Comparison of ENCODE assay signal across 8 cellular contexts in genomic region chr16:19179890-19180490, GRCh38. TPM values are rescaled to one million over a fixed set of nuclear protein-coding genes. Genes with fewer than 3 reads are reported as not detected.
DNase-seq lines count a peak whose midpoint lies in the region; TF ChIP-seq lines count a peak whose summit lies in the region.

No MANE protein-coding gene starts in this region.

- H3K79me2 ChIP-seq in PC-9 (ENCODE audit: low read depth), result no peaks in the 10 kb centered on the region

- CTCF ChIA-PET in PC-9 (lab: Charles Lee), result interaction anchor here (0.6 to 1.2 kb wide), 11 partner anchors 9 to 404 kb away, joined by 3 to 5 read pairs (median 3); no protein-coding TSS in a partner anchor

- no TSS peak for BruUV-seq in PC-9 (replicated peaks; lab: Mats Ljungman, UMichigan)

- H3K36me3 ChIP-seq in PC-9 (ENCODE audit: low read depth), result peaks cover 12% of the 10 kb centered on the region; the same call in 1 of the 2 replicates

- intact Hi-C loops in PC-9 (cut with micrococcal nuclease; ENCODE audit: unreplicated experiment), result loop anchor here (1.0 to 5.0 kb wide), 3 partner anchors 94 to 342 kb away; partner anchors contain the start of genes CCP110 and GDE1

- H3K27ac ChIP-seq in PC-9, result no peak overlapping the region

- no peaks in the 10 kb centered on the region for H3K9me3 ChIP-seq in PC-9 (ENCODE audit: insufficient read depth, low read depth)

- H3K4me2 ChIP-seq in PC-9, result no peak overlapping the region

- H3K27me3 ChIP-seq in PC-9 (ENCODE audit: insufficient read depth, low read depth), result no peaks in the 10 kb centered on the region

- peak; percentile 90 for TF ChIP-seq CTCF in PC-9 (conservative IDR thresholded peaks at IDR 0.05)

- no peak overlapping the region for H3K4me3 ChIP-seq in PC-9

- H3K4me1 ChIP-seq in PC-9 (replicated peaks; ENCODE audit: insufficient read depth), result peaks cover 31% of the 10 kb centered on the region

- no peaks in the 10 kb centered on the region for H4K20me1 ChIP-seq in PC-9 (ENCODE audit: insufficient read depth)

- in situ Hi-C loops in T47D (cut with HindIII; ENCODE audit: low pct_unique_long_range_greater_than_20kb, low sequenced_read_pairs), result no loop called here

- H3K9me2 ChIP-seq in PC-9 (ENCODE audit: insufficient read depth), result no peaks in the 10 kb centered on the region

- H3F3A ChIP-seq in PC-9 (ENCODE audit: insufficient read depth, low read depth), result peaks cover 18% of the 10 kb centered on the region; the same call in 1 of the 2 replicates

- peak; percentile 76 to 77 for DNase-seq in AML-193 (lab: John Stamatoyannopoulos, UW)
- peak; percentile 58 for DNase-seq in GM19240 (ENCODE audit: insufficient read length, low spot score)
- peak; percentile 56 to 63 for DNase-seq in PC-9
- peak; percentile 69 to 80 for DNase-seq in T47D (ENCODE audit: low read depth in 1 of 2, low spot score in 1 of 2)
- peak; percentile 31 for DNase-seq in kidney glomerular epithelial cell (lab: John Stamatoyannopoulos, UW)
- peak; percentile 17 for DNase-seq in stimulated activated CD8-positive, alpha-beta memory T cell treated with anti-CD3 and anti-CD28 coated beads, Interleukin-15, amount 100 ng/mL, for 24 hours (ENCODE audit: low read depth)
- no peak for DNase-seq in NCI-H2029 (lab: John Stamatoyannopoulos, UW)
- no peak for DNase-seq in A172 (ENCODE audit: low spot score)

- POLR2A ChIA-PET in PC-9 (lab: Charles Lee; ENCODE audit: unreplicated experiment), result interaction anchor here (0.7 kb wide), 1 partner anchor 10 kb away, joined by 3 read pairs; no protein-coding TSS in a partner anchor

- no peak overlapping the region for H2AFZ ChIP-seq in PC-9

RNA-seq across cellular contexts. Expression of gene SYT17, which starts 11.9 kb away (rescaled TPM):
- 36.6 and 45.2 TPM in 2 replicates for total RNA-seq in PC-9 (2021)
- total RNA-seq in A172 (2014; rRNA removed; shearing (Covaris generic)), result 0.55 and 1.3 TPM in 2 replicates

Comparison
In these comparisons a context has a peak if more than half of its experiments do, and no peak if none do; other contexts are left out.
1. DNase-seq: peak in AML-193 (2 of 2), GM19240 (single experiment), PC-9 (2 of 2), T47D (2 of 2), kidney glomerular epithelial cell (single experiment) and stimulated activated CD8-positive, alpha-beta memory T cell treated with anti-CD3 and anti-CD28 coated beads, Interleukin-15, amount 100 ng/mL, for 24 hours (single experiment); none in NCI-H2029 (single experiment) and A172 (single experiment).
2. RNA of gene SYT17, which starts 11.9 kb away (total RNA-seq): 36.6 to 45.2 TPM in PC-9; 0.55 to 1.3 TPM in A172; every median in the first group is over 10 times any median in the second.